13 cellular contexts compared by ENCODE assay signal in genomic region chrX:106933538-106933961, GRCh38. TPM values are rescaled to one million over a fixed set of nuclear protein-coding genes. Genes with fewer than 3 reads are reported as not detected.
A peak's percentile ranks its signal among the peaks of the same experiment; 100 is the strongest.
DNase-seq lines count a peak whose midpoint lies in the region; ATAC-seq and TF ChIP-seq lines count a peak whose summit lies in the region.
"Had no signal": no experiment of that assay in that cellular context is flagged by ENCODE, and none has a peak within 500 bp of the region (broad histone marks: within the 10 kb centered on the region; RNA-seq: fewer than 3 reads in every experiment).

No MANE protein-coding gene starts in this region.

- H3K4me1 ChIP-seq in cardiac muscle cell (ENCODE audit: low read depth) (peaks cover 37% of the 10 kb centered on the region), right atrium auricular region (peaks cover 0 to 12% of the 10 kb centered on the region in 2 donors), liver (ENCODE audit: control insufficient read depth in 4 of 4, insufficient read depth in 4 of 4, low read length in 3 of 4) (peaks cover 3 to 33% (median 21%) of the 10 kb centered on the region in 4 donors)

- no peak for TF ChIP-seq CTCF in cardiac muscle cell (IDR thresholded peaks at IDR 0.05; ENCODE audit: low read depth, low read length)
- no peak for TF ChIP-seq CTCF in right atrium auricular region (IDR thresholded peaks at IDR 0.05)
- TF ChIP-seq CTCF in liver (IDR thresholded peaks at IDR 0.05; ENCODE audit: low read depth, low read length, missing input control), result no peak

- 2% methylated on average over 3 of the region's 3 CpGs for WGBS in liver

- no peaks in the 10 kb centered on the region for H3K9me3 ChIP-seq in cardiac muscle cell (ENCODE audit: low read depth)
- H3K9me3 ChIP-seq in right atrium auricular region, result no peaks in the 10 kb centered on the region
- no peaks in the 10 kb centered on the region for H3K9me3 ChIP-seq in liver (ENCODE audit: control insufficient read depth in 4 of 4, low read length in 3 of 4)

- no peak for ATAC-seq in GM19467 (IDR thresholded peaks at IDR 0.05; ENCODE audit: unreplicated experiment)
- ATAC-seq in GM18498 (IDR thresholded peaks at IDR 0.05; ENCODE audit: unreplicated experiment), result no peak
- ATAC-seq: activated CD8-positive, alpha-beta T cell treated with anti-CD3 and anti-CD28 coated beads for 36 hours had no signal

- H3K36me3 ChIP-seq in cardiac muscle cell (no peaks in the 10 kb centered on the region), right atrium auricular region (no peaks in the 10 kb centered on the region), liver (ENCODE audit: control insufficient read depth in 4 of 4, insufficient read depth in 3 of 4, low read depth in 1 of 4, low read length in 3 of 4) (no peaks in the 10 kb centered on the region)

- H3K9ac ChIP-seq in liver (ENCODE audit: low read depth in 1 of 2, low read length in 2 of 2), result no peak overlapping the region

- H3K4me3 ChIP-seq in cardiac muscle cell, result no peak overlapping the region
- H3K4me3 ChIP-seq in right atrium auricular region, result no peak overlapping the region
- H3K4me3 ChIP-seq in liver (ENCODE audit: low read depth in 1 of 3, low read length in 3 of 3), result no peak overlapping the region
- H3K4me3 ChIP-seq: coronary artery had no signal

- peak overlapping the region; percentile 82 for H3K27ac ChIP-seq in cardiac muscle cell
- H3K27ac ChIP-seq in right atrium auricular region, result no peak overlapping the region
- H3K27ac ChIP-seq in liver (ENCODE audit: low read depth in 1 of 2, low read length in 2 of 2), result peak overlapping the region; percentile 64 to 79

- H3K27me3 ChIP-seq in cardiac muscle cell, result no peaks in the 10 kb centered on the region
- no peaks in the 10 kb centered on the region for H3K27me3 ChIP-seq in right atrium auricular region
- H3K27me3 ChIP-seq in liver (ENCODE audit: control insufficient read depth in 4 of 4, insufficient read depth in 4 of 4, low read length in 3 of 4), result no peaks in the 10 kb centered on the region

- DNase-seq in cardiac muscle cell (ENCODE audit: low read depth in 1 of 2, low spot score in 1 of 2), result peak; percentile 59 to 71
- no peak for DNase-seq in right atrium auricular region (ENCODE audit: low spot score)
- DNase-seq in amniotic epithelial cell (ENCODE audit: low read depth), result peak; percentile 75
- no peak for DNase-seq in C1 segment of cervical spinal cord (lab: John Stamatoyannopoulos, UW)
- DNase-seq in HCEC 1CT, result no peak
- DNase-seq: activated CD8-positive, alpha-beta T cell treated with anti-CD3 and anti-CD28 coated beads for 36 hours; activated naive CD4-positive, alpha-beta T cell treated with anti-CD3 and anti-CD28 coated beads, Interleukin-2, amount 10 ng/mL, durations not matched to agents 7 days and 5 days; DMS79 treated with DMSO at 0.1 percent for 48 hours had no signal

- no peak for TF ChIP-seq RAD21 in liver (IDR thresholded peaks at IDR 0.05)

TF ChIP-seq in liver, 16 proteins besides CTCF, POLR2A, EP300 and RAD21:
- no peak for TF ChIP-seq NR2F2 (IDR thresholded peaks at IDR 0.05)
- TF ChIP-seq HNF4A (conservative IDR thresholded peaks at IDR 0.05), result no peak
- TF ChIP-seq YY1 (IDR thresholded peaks at IDR 0.05), result no peak
- no peak for TF ChIP-seq JUND (IDR thresholded peaks at IDR 0.05)
- no peak for TF ChIP-seq ZBTB33 (IDR thresholded peaks at IDR 0.05)
- no peak for TF ChIP-seq EGR1 (IDR thresholded peaks at IDR 0.05; ENCODE audit: low read depth in 2 of 2)
- no peak for TF ChIP-seq TAF1 (conservative IDR thresholded peaks at IDR 0.05)
- TF ChIP-seq ATF3 (IDR thresholded peaks at IDR 0.05), result no peak
- TF ChIP-seq RXRA (IDR thresholded peaks at IDR 0.05), result no peak
- TF ChIP-seq GABPA (IDR thresholded peaks at IDR 0.05 in 1 of 2, conservative IDR thresholded peaks at IDR 0.05 in 1 of 2), result no peak
- TF ChIP-seq FOXA1 (IDR thresholded peaks at IDR 0.05), result no peak
- TF ChIP-seq SP1 (IDR thresholded peaks at IDR 0.05), result no peak
- TF ChIP-seq MAX (IDR thresholded peaks at IDR 0.05), result no peak
- TF ChIP-seq FOXA2 (IDR thresholded peaks at IDR 0.05), result no peak
- no peak for TF ChIP-seq REST (IDR thresholded peaks at IDR 0.05)
- TF ChIP-seq HNF4G (IDR thresholded peaks at IDR 0.05), result no peak
TF ChIP-seq in liver: peak in this region for 0.

RNA-seq across cellular contexts. Expression of gene CLDN2, which starts 13.3 kb away (rescaled TPM):
- total RNA-seq in cardiac muscle cell, result 0.09 and 0.18 TPM in 2 replicates
- 0.24 and 0.66 TPM in 2 replicates for polyA plus RNA-seq in cardiac muscle cell
- not detected for total RNA-seq in right atrium auricular region
- total RNA-seq in liver, result 10 to 100 TPM in 1 of 2 donors, under 1 TPM in 1; 0.37 to 19.7 TPM
- 10 to 100 TPM; 21.7 to 25.5 TPM for polyA plus RNA-seq in liver
- total RNA-seq: activated CD8-positive, alpha-beta T cell treated with anti-CD3 and anti-CD28 coated beads for 36 hours; lung microvascular endothelial cell had no signal

RNA-seq across cellular contexts. Expression of gene RIPPLY1, which starts 30.4 kb away (rescaled TPM):
- 0.21 TPM in 1 of 2 replicates, not detected in the other for total RNA-seq in cardiac muscle cell
- polyA plus RNA-seq in cardiac muscle cell, result 0.55 TPM in 1 of 2 replicates, not detected in the other
- not detected for total RNA-seq in right atrium auricular region
- 1 to 10 TPM in 1 of 2 donors, not detected in 1; 1.2 TPM for total RNA-seq in liver
- 1 to 10 TPM; 3.0 TPM for polyA plus RNA-seq in liver
- total RNA-seq: activated CD8-positive, alpha-beta T cell treated with anti-CD3 and anti-CD28 coated beads for 36 hours; lung microvascular endothelial cell had no signal

Comparison
In these comparisons a context has a peak if more than half of its experiments do, and no peak if none do; other contexts are left out.
1. DNase-seq: peak in cardiac muscle cell (2 of 2) and amniotic epithelial cell (single experiment); none in right atrium auricular region (single experiment), C1 segment of cervical spinal cord (0 of 14) and HCEC 1CT (single experiment).
2. H3K27ac ChIP-seq: peak in cardiac muscle cell (single experiment) and liver (2 of 2); none in right atrium auricular region (0 of 2).